ENCODE assay signal across 1 cellular context in genomic region chr17:7219812-7220592, GRCh38.
TF ChIP-seq lines count a peak whose summit lies in the region.

Gene ACADVL (plus strand): TSS chr17:7219938. CDS start chr17:7219985, 47 bp downstream.
Gene DLG4 (minus strand): TSS chr17:7219836.

TF ChIP-seq in HepG2, 621 proteins besides CTCF, POLR2A, EP300 and RAD21 (continued from another document and continues in another):
- peak; percentile 72 for TF ChIP-seq YY1 (IDR thresholded peaks at IDR 0.05; ENCODE audit: insufficient read depth, insufficient replicate concordance, low read depth, low read length)
- no peak for TF ChIP-seq SATB2 (CRISPR knock-in tag; IDR thresholded peaks at IDR 0.05)
- peak; percentile 24; the same call in 1 of the 2 replicates for TF ChIP-seq ZNF83 (CRISPR knock-in tag; IDR thresholded peaks at IDR 0.05; ENCODE audit: borderline replicate concordance)
- peak; percentile 94 for TF ChIP-seq RBFOX2 (IDR thresholded peaks at IDR 0.05; ENCODE audit: low read depth, low read length)
- TF ChIP-seq KAT8 (CRISPR knock-in tag; IDR thresholded peaks at IDR 0.05), result peak; percentile 65
- TF ChIP-seq ATRX (CRISPR knock-in tag; IDR thresholded peaks at IDR 0.05; ENCODE audit: borderline replicate concordance), result no peak
- peak; percentile 56; the same call in 1 of the 2 replicates for TF ChIP-seq TFAP4 (IDR thresholded peaks at IDR 0.05; ENCODE audit: borderline replicate concordance, low read depth)
- peak; percentile 83 for TF ChIP-seq PHF8 (CRISPR knock-in tag; IDR thresholded peaks at IDR 0.05)
- no peak for TF ChIP-seq CREB1 (IDR thresholded peaks at IDR 0.05)
- peak; percentile 62; the same call in 1 of the 2 replicates for TF ChIP-seq CREB1 (CRISPR knock-in tag; IDR thresholded peaks at IDR 0.05)
- peak; percentile 54 for TF ChIP-seq BCL6 (CRISPR knock-in tag; IDR thresholded peaks at IDR 0.05)
- TF ChIP-seq PATZ1 (CRISPR knock-in tag; IDR thresholded peaks at IDR 0.05), result no peak; the same call in 1 of the 2 replicates
- peak; percentile 76; the same call in 1 of the 2 replicates for TF ChIP-seq ETV6 (CRISPR knock-in tag; conservative IDR thresholded peaks at IDR 0.05)
- peak; percentile 34 for TF ChIP-seq TEAD3 (CRISPR knock-in tag; optimal IDR thresholded peaks at IDR 0.05; ENCODE audit: borderline replicate concordance)
- no peak for TF ChIP-seq ZNF670 (CRISPR knock-in tag; IDR thresholded peaks at IDR 0.05; ENCODE audit: borderline replicate concordance)
- no peak for TF ChIP-seq ZMYM2 (CRISPR knock-in tag; IDR thresholded peaks at IDR 0.05)
- TF ChIP-seq SKI (IDR thresholded peaks at IDR 0.05; ENCODE audit: partially characterized antibody), result peak; percentile 47
- TF ChIP-seq IRF9 (CRISPR knock-in tag; IDR thresholded peaks at IDR 0.05; ENCODE audit: borderline replicate concordance), result peak; percentile 87; the same call in 1 of the 2 replicates
- peak; percentile 98 for TF ChIP-seq THAP11 (CRISPR knock-in tag; IDR thresholded peaks at IDR 0.05)
- TF ChIP-seq ZNF414 (CRISPR knock-in tag; IDR thresholded peaks at IDR 0.05), result peak; percentile 55; the same call in 1 of the 2 replicates
- TF ChIP-seq ZNF792 (CRISPR knock-in tag; IDR thresholded peaks at IDR 0.05), result peak; percentile 31; the same call in 1 of the 2 replicates
- TF ChIP-seq SRSF4 (IDR thresholded peaks at IDR 0.05; ENCODE audit: low read depth, low read length, poor library complexity, severe bottlenecking), result peak; percentile 78
- TF ChIP-seq POGZ (CRISPR knock-in tag; IDR thresholded peaks at IDR 0.05), result peak; percentile 22; the same call in 1 of the 2 replicates
- TF ChIP-seq ZNF878 (CRISPR knock-in tag; IDR thresholded peaks at IDR 0.05), result no peak
- TF ChIP-seq RBM22 (optimal IDR thresholded peaks at IDR 0.05; ENCODE audit: low read length), result peak; percentile 21
- 0 out of 2 replicates have a peak, but pooled peaks have one; percentile 46 for TF ChIP-seq ZNF546 (CRISPR knock-in tag; conservative IDR thresholded peaks at IDR 0.05)
- no peak for TF ChIP-seq ZNF570 (CRISPR knock-in tag; IDR thresholded peaks at IDR 0.05; ENCODE audit: borderline replicate concordance)
- TF ChIP-seq ATF7-NPFF (CRISPR knock-in tag; IDR thresholded peaks at IDR 0.05; ENCODE audit: low read depth), result peak; percentile 76; the same call in 1 of the 2 replicates
- peak; percentile 68; the same call in 1 of the 2 replicates for TF ChIP-seq ZNF335 (CRISPR knock-in tag; IDR thresholded peaks at IDR 0.05)
- TF ChIP-seq RARA (CRISPR knock-in tag; IDR thresholded peaks at IDR 0.05), result peak; percentile 81
- TF ChIP-seq ZNF263 (CRISPR knock-in tag; IDR thresholded peaks at IDR 0.05), result peak; percentile 41
- TF ChIP-seq ATF2 (CRISPR knock-in tag; IDR thresholded peaks at IDR 0.05), result peak; percentile 62
- TF ChIP-seq ELF3 (CRISPR knock-in tag; IDR thresholded peaks at IDR 0.05), result peak; percentile 9; the same call in 1 of the 2 replicates
- no peak for TF ChIP-seq MAFG (CRISPR knock-in tag; IDR thresholded peaks at IDR 0.05)
- TF ChIP-seq ESRRA (CRISPR knock-in tag; IDR thresholded peaks at IDR 0.05; ENCODE audit: low read depth), result peak; percentile 54; the same call in 1 of the 2 replicates
- peak; percentile 86 for TF ChIP-seq SAP130 (CRISPR knock-in tag; IDR thresholded peaks at IDR 0.05; ENCODE audit: low read depth)
- TF ChIP-seq NR1H2 (CRISPR knock-in tag; IDR thresholded peaks at IDR 0.05; ENCODE audit: borderline replicate concordance, low read depth), result no peak
- peak; percentile 73; the same call in 1 of the 2 replicates for TF ChIP-seq TMF1 (CRISPR knock-in tag; IDR thresholded peaks at IDR 0.05; ENCODE audit: low read depth)
- TF ChIP-seq ZEB1 (IDR thresholded peaks at IDR 0.05; ENCODE audit: insufficient replicate concordance, low read depth), result peak; percentile 12
- TF ChIP-seq ZSCAN21 (CRISPR knock-in tag; IDR thresholded peaks at IDR 0.05; ENCODE audit: borderline replicate concordance), result peak; percentile 78
- TF ChIP-seq DNMT3B (CRISPR knock-in tag; conservative IDR thresholded peaks at IDR 0.05), result no peak; the same call in 1 of the 2 replicates
- peak; percentile 54; the same call in 1 of the 2 replicates for TF ChIP-seq ZNF816 (CRISPR knock-in tag; IDR thresholded peaks at IDR 0.05; ENCODE audit: borderline replicate concordance)
- no peak for TF ChIP-seq ZKSCAN5 (CRISPR knock-in tag; IDR thresholded peaks at IDR 0.05)
- TF ChIP-seq GATAD1 (CRISPR knock-in tag; IDR thresholded peaks at IDR 0.05), result peak; percentile 79; the same call in 1 of the 2 replicates
- peak; percentile 21; the same call in 1 of the 2 replicates for TF ChIP-seq NCOA2 (CRISPR knock-in tag; IDR thresholded peaks at IDR 0.05)
- TF ChIP-seq ZBTB34 (CRISPR knock-in tag; IDR thresholded peaks at IDR 0.05), result no peak
- peak; percentile 42 to 71; a peak in 2 of 4 replicates for TF ChIP-seq HMGXB4 (CRISPR knock-in tag; IDR thresholded peaks at IDR 0.05; ENCODE audit: borderline replicate concordance in 1 of 2, low read depth in 1 of 2)
- peak; percentile 14; the same call in 1 of the 2 replicates for TF ChIP-seq MEF2D (CRISPR knock-in tag; IDR thresholded peaks at IDR 0.05)
- TF ChIP-seq MEIS1 (CRISPR knock-in tag; IDR thresholded peaks at IDR 0.05; ENCODE audit: borderline replicate concordance), result peak; percentile 52; the same call in 1 of the 2 replicates
- TF ChIP-seq ZBTB4 (CRISPR knock-in tag; IDR thresholded peaks at IDR 0.05; ENCODE audit: borderline replicate concordance), result no peak
- TF ChIP-seq ZNF138 (CRISPR knock-in tag; IDR thresholded peaks at IDR 0.05; ENCODE audit: low read depth), result 0 out of 2 replicates have a peak, but pooled peaks have one; percentile 10
- TF ChIP-seq CENPX (CRISPR knock-in tag; IDR thresholded peaks at IDR 0.05), result no peak
- peak; percentile 75 for TF ChIP-seq CREM (IDR thresholded peaks at IDR 0.05)
- TF ChIP-seq CREM (CRISPR knock-in tag; IDR thresholded peaks at IDR 0.05), result no peak
- 0 out of 2 replicates have a peak, but pooled peaks have one; percentile 14 for TF ChIP-seq ZBTB46 (CRISPR knock-in tag; IDR thresholded peaks at IDR 0.05; ENCODE audit: borderline replicate concordance)
- no peak for TF ChIP-seq ZNF577 (CRISPR knock-in tag; IDR thresholded peaks at IDR 0.05; ENCODE audit: borderline replicate concordance, low read depth)
